14 cellular contexts compared by ENCODE assay signal in genomic region chr7:30524545-30524944, GRCh38. TPM values are rescaled to one million over a fixed set of nuclear protein-coding genes. Genes with fewer than 3 reads are reported as not detected.
DNase-seq lines count a peak whose midpoint lies in the region; ATAC-seq and TF ChIP-seq lines count a peak whose summit lies in the region.
"Had no signal": no experiment of that assay in that cellular context is flagged by ENCODE, and none has a peak within 500 bp of the region (broad histone marks: within the 10 kb centered on the region; RNA-seq: fewer than 3 reads in every experiment).

No MANE protein-coding gene starts in this region.

- peak; percentile 62 for DNase-seq in DMS153 (lab: John Stamatoyannopoulos, UW)
- DNase-seq in DMS53 (lab: John Stamatoyannopoulos, UW): peak; percentile 54
- DNase-seq in right lobe of liver: no peak
- no peak for DNase-seq in stimulated activated CD4-positive, alpha-beta T cell treated with anti-CD3 and anti-CD28 coated beads, Interleukin-4, amount 100 ng/mL, for 4 hours
- DNase-seq in vagina (ENCODE audit: extremely low spot score in 2 of 2): no peak
- DNase-seq: HFFc6; KG1; NCI-H1092; NK-92 treated with Interleukin-12 subunit alpha and Interleukin-12 subunit beta, amount 100 ng/mL, for 24 hours; PC-9; SK-N-SH had no signal

- H3K27ac ChIP-seq in VCaP (peak overlapping the region; percentile 98), right lobe of liver (no peak overlapping the region), vagina (no peak overlapping the region)
- H3K27ac ChIP-seq: HL-60, PC-9 had no signal

- H3K36me3 ChIP-seq in right lobe of liver (no peaks in the 10 kb centered on the region), vagina (no peaks in the 10 kb centered on the region)

- TF ChIP-seq CTCF in VCaP (conservative IDR thresholded peaks at IDR 0.05): no peak
- no peak for TF ChIP-seq CTCF in right lobe of liver (IDR thresholded peaks at IDR 0.05)
- no peak for TF ChIP-seq CTCF in vagina (IDR thresholded peaks at IDR 0.05)

- TF ChIP-seq POLR2A in right lobe of liver (IDR thresholded peaks at IDR 0.05) (no peak), vagina (IDR thresholded peaks at IDR 0.05) (no peak)

- H3K27me3 ChIP-seq in right lobe of liver (no peaks in the 10 kb centered on the region), vagina (no peaks in the 10 kb centered on the region)

- H3K4me1 ChIP-seq in right lobe of liver (no peaks in the 10 kb centered on the region), vagina (peaks cover 15% of the 10 kb centered on the region)

- 20% methylated on average over 2 of the region's 2 CpGs for WGBS in right lobe of liver (ENCODE audit: insufficient coverage, low coverage, low lambda C conversion rate, missing lambda C conversion rate)

- intact Hi-C loops in right lobe of liver (cut with DNase I): no loop called here
- intact Hi-C loops in vagina (cut with DNase I): no loop called here

- H3K4me3 ChIP-seq in right lobe of liver: no peak overlapping the region
- no peak overlapping the region for H3K4me3 ChIP-seq in vagina
- H3K4me3 ChIP-seq: PC-9 had no signal

- ATAC-seq in right lobe of liver: peak in 3 of 4 donors; percentile 34 to 75 (median 44)
- no peak for ATAC-seq in GM21737 (IDR thresholded peaks at IDR 0.05; ENCODE audit: unreplicated experiment)

- H3K9me3 ChIP-seq in right lobe of liver: no peaks in the 10 kb centered on the region
- H3K9me3 ChIP-seq in vagina: no peaks in the 10 kb centered on the region
- H3K9me3 ChIP-seq: SK-N-SH had no signal

RNA-seq across cellular contexts. Expression of gene GGCT, which starts 19.9 kb away (rescaled TPM):
- total RNA-seq in right lobe of liver (10 to 100 TPM; 13.2 to 23.8 (median 16.8) TPM), vagina (21.6 TPM)

RNA-seq across cellular contexts. Expression of gene NOD1, which starts 46.0 kb away (rescaled TPM):
- total RNA-seq in right lobe of liver (1 to 10 TPM; 1.7 to 5.3 (median 2.7) TPM), vagina (14.5 TPM)

Comparison
In these comparisons a context has a peak if more than half of its experiments do, and no peak if none do; other contexts are left out.
1. DNase-seq: peak in DMS153 (single experiment) and DMS53 (single experiment); none in right lobe of liver (0 of 3), stimulated activated CD4-positive, alpha-beta T cell treated with anti-CD3 and anti-CD28 coated beads, Interleukin-4, amount 100 ng/mL, for 4 hours (0 of 2) and vagina (0 of 2).